Comparison of ENCODE assay signal across 39 cellular contexts in the genomic region with DNA sequence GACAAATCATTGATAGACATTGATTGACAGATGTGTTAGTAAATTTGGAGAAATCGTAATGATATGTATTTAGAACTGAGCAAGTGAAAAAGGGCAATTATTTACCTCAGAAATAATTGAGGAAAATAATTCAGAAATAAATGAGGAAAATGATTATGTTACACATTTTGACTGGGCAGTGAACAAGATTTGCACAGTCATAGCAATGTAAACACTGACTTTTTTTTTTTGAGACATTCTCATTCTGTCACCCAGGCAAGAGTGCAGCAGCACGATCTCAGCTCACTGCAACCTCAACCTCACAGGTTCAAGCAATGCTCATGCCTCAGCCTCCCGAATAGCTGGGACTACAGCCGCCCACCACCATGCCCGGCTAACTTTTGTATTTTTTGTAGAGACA.
"Had no signal": no experiment of that assay in that cellular context is flagged by ENCODE, and none has a peak within 500 bp of the region (broad histone marks: within the 10 kb centered on the region; RNA-seq: fewer than 3 reads in every experiment).

No MANE protein-coding gene starts in this region.

- H3K4me1 Mint-ChIP-seq: activated B cell treated with CpG ODN at 0.5 μM for 24 hours; activated CD4-positive, alpha-beta T cell treated with anti-CD3 and anti-CD28 coated beads, Interleukin-2, amount 10 ng/mL, durations not matched to agents 24 days and 14 days; activated naive CD4-positive, alpha-beta T cell treated with anti-CD3 and anti-CD28 coated beads, Interleukin-2, amount 10 ng/mL, durations not matched to agents 7 days and 5 days; activated naive CD4-positive, alpha-beta T cell treated with anti-CD3 and anti-CD28 coated beads, Interleukin-2, amount 50 U/mL, for 24 hours; activated naive CD8-positive, alpha-beta T cell treated with anti-CD3 and anti-CD28 coated beads, Interleukin-2, amount 10 ng/mL, durations not matched to agents 7 days and 5 days; activated naive CD8-positive, alpha-beta T cell treated with anti-CD3 and anti-CD28 coated beads, Interleukin-2, amount 50 U/mL, for 24 hours; central memory CD8-positive, alpha-beta T cell had no signal

- H3K9me3 Mint-ChIP-seq: activated B cell treated with CpG ODN at 0.5 μM for 24 hours; activated CD4-positive, alpha-beta memory T cell treated with anti-CD3 and anti-CD28 coated beads for 36 hours; activated CD4-positive, alpha-beta T cell treated with anti-CD3 and anti-CD28 coated beads, Interleukin-2, amount 10 ng/mL, durations not matched to agents 24 days and 14 days; activated CD8-positive, alpha-beta T cell treated with anti-CD3 and anti-CD28 coated beads for 36 hours; activated naive CD4-positive, alpha-beta T cell treated with anti-CD3 and anti-CD28 coated beads, Interleukin-2, amount 10 ng/mL, durations not matched to agents 7 days and 5 days; activated naive CD4-positive, alpha-beta T cell treated with anti-CD3 and anti-CD28 coated beads, Interleukin-2, amount 50 U/mL, for 24 hours; activated naive CD8-positive, alpha-beta T cell treated with anti-CD3 and anti-CD28 coated beads, Interleukin-2, amount 10 ng/mL, durations not matched to agents 7 days and 5 days; activated naive CD8-positive, alpha-beta T cell treated with anti-CD3 and anti-CD28 coated beads, Interleukin-2, amount 50 U/mL, for 24 hours; activated T-cell treated with anti-CD3 and anti-CD28 coated beads, Interleukin-2, amount 50 U/mL, for 4 hours; activated T-cell treated with anti-CD3 and anti-CD28 coated beads, Interleukin-2, amount 50 U/mL, for 72 hours; activated T-helper 1 cell treated with anti-CD3 and anti-CD28 coated beads, Interleukin-12 subunit alpha, Interleukin-12 subunit beta, Interleukin-2, Interleukin-4 antibody, amounts not matched to agents 30 ng/mL and 10 ng/mL and 1 ng/mL, durations not matched to agents 14 hours and 24 hours and 36 hours; activated T-helper 2 cell treated with anti-CD3 and anti-CD28 coated beads, Interferon-gamma antibody, Interleukin-2, Interleukin-4, amounts not matched to agents 10 μg/mL and 5 μg/mL and 100 μg/mL, durations not matched to agents 14 hours and 24 hours and 36 hours; central memory CD8-positive, alpha-beta T cell; T-helper 1 cell treated with Interleukin-12 subunit alpha and Interleukin-12 subunit beta and Interleukin-4 antibody, amounts not matched to agents 30 μg/mL and 1 μg/mL, for 36 hours; T-helper 2 cell treated with Interferon-gamma antibody and Interleukin-4, amounts not matched to agents 5 μg/mL and 100 μg/mL, for 36 hours had no signal

- H3K36me3 Mint-ChIP-seq: activated CD4-positive, alpha-beta memory T cell treated with anti-CD3 and anti-CD28 coated beads for 36 hours; activated naive CD4-positive, alpha-beta T cell treated with anti-CD3 and anti-CD28 coated beads, Interleukin-2, amount 10 ng/mL, durations not matched to agents 7 days and 5 days; activated naive CD4-positive, alpha-beta T cell treated with anti-CD3 and anti-CD28 coated beads, Interleukin-2, amount 50 U/mL, for 24 hours; activated naive CD8-positive, alpha-beta T cell; activated naive CD8-positive, alpha-beta T cell treated with anti-CD3 and anti-CD28 coated beads, Interleukin-2, amount 10 ng/mL, durations not matched to agents 7 days and 5 days; brain had no signal

- H3K27ac ChIP-seq: ascending aorta, VCaP had no signal

- H3K36me3 ChIP-seq: ascending aorta, cardiac muscle cell had no signal

- H3K4me3 ChIP-seq: ascending aorta, cardiac muscle cell had no signal

- H3K4me3 Mint-ChIP-seq: activated B cell treated with CpG ODN at 0.5 μM for 24 hours; activated CD4-positive, alpha-beta memory T cell treated with anti-CD3 and anti-CD28 coated beads for 36 hours; activated CD4-positive, alpha-beta T cell treated with anti-CD3 and anti-CD28 coated beads, Interleukin-2, amount 10 ng/mL, durations not matched to agents 24 days and 14 days; activated CD8-positive, alpha-beta T cell treated with anti-CD3 and anti-CD28 coated beads for 36 hours; activated naive CD4-positive, alpha-beta T cell treated with anti-CD3 and anti-CD28 coated beads, Interleukin-2, amount 10 ng/mL, durations not matched to agents 7 days and 5 days; activated naive CD4-positive, alpha-beta T cell treated with anti-CD3 and anti-CD28 coated beads, Interleukin-2, amount 50 U/mL, for 24 hours; activated naive CD8-positive, alpha-beta T cell; activated naive CD8-positive, alpha-beta T cell treated with anti-CD3 and anti-CD28 coated beads, Interleukin-2, amount 10 ng/mL, durations not matched to agents 7 days and 5 days; activated naive CD8-positive, alpha-beta T cell treated with anti-CD3 and anti-CD28 coated beads, Interleukin-2, amount 50 U/mL, for 24 hours; activated T-cell treated with anti-CD3 and anti-CD28 coated beads, Interleukin-2, amount 50 U/mL, for 4 hours; activated T-cell treated with anti-CD3 and anti-CD28 coated beads, Interleukin-2, amount 50 U/mL, for 72 hours; activated T-helper 1 cell treated with anti-CD3 and anti-CD28 coated beads, Interleukin-12 subunit alpha, Interleukin-12 subunit beta, Interleukin-2, Interleukin-4 antibody, amounts not matched to agents 30 ng/mL and 10 ng/mL and 1 ng/mL, durations not matched to agents 14 hours and 24 hours and 36 hours; brain; central memory CD8-positive, alpha-beta T cell; T-helper 1 cell treated with Interleukin-12 subunit alpha and Interleukin-12 subunit beta and Interleukin-4 antibody, amounts not matched to agents 30 μg/mL and 1 μg/mL, for 36 hours; T-helper 2 cell treated with Interferon-gamma antibody and Interleukin-4, amounts not matched to agents 5 μg/mL and 100 μg/mL, for 36 hours had no signal

- H3K27me3 Mint-ChIP-seq: activated CD4-positive, alpha-beta memory T cell treated with anti-CD3 and anti-CD28 coated beads for 36 hours had no signal

- FAIRE-seq: bronchial epithelial cell, TTC549 had no signal

- H3K27ac Mint-ChIP-seq: activated B cell treated with CpG ODN at 0.5 μM for 24 hours; activated CD4-positive, alpha-beta memory T cell treated with anti-CD3 and anti-CD28 coated beads for 36 hours; activated CD4-positive, alpha-beta T cell treated with anti-CD3 and anti-CD28 coated beads, Interleukin-2, amount 10 ng/mL, durations not matched to agents 24 days and 14 days; activated CD8-positive, alpha-beta T cell treated with anti-CD3 and anti-CD28 coated beads for 36 hours; activated naive CD4-positive, alpha-beta T cell treated with anti-CD3 and anti-CD28 coated beads, Interleukin-2, amount 10 ng/mL, durations not matched to agents 7 days and 5 days; activated naive CD4-positive, alpha-beta T cell treated with anti-CD3 and anti-CD28 coated beads, Interleukin-2, amount 50 U/mL, for 24 hours; activated naive CD8-positive, alpha-beta T cell; activated naive CD8-positive, alpha-beta T cell treated with anti-CD3 and anti-CD28 coated beads, Interleukin-2, amount 10 ng/mL, durations not matched to agents 7 days and 5 days; activated naive CD8-positive, alpha-beta T cell treated with anti-CD3 and anti-CD28 coated beads, Interleukin-2, amount 50 U/mL, for 24 hours; activated T-cell treated with anti-CD3 and anti-CD28 coated beads, Interleukin-2, amount 50 U/mL, for 72 hours; activated T-helper 1 cell treated with anti-CD3 and anti-CD28 coated beads, Interleukin-12 subunit alpha, Interleukin-12 subunit beta, Interleukin-2, Interleukin-4 antibody, amounts not matched to agents 30 ng/mL and 10 ng/mL and 1 ng/mL, durations not matched to agents 14 hours and 24 hours and 36 hours; activated T-helper 2 cell treated with anti-CD3 and anti-CD28 coated beads, Interferon-gamma antibody, Interleukin-2, Interleukin-4, amounts not matched to agents 10 μg/mL and 5 μg/mL and 100 μg/mL, durations not matched to agents 14 hours and 24 hours and 36 hours; T-helper 1 cell treated with Interleukin-12 subunit alpha and Interleukin-12 subunit beta and Interleukin-4 antibody, amounts not matched to agents 30 μg/mL and 1 μg/mL, for 36 hours; T-helper 2 cell treated with Interferon-gamma antibody and Interleukin-4, amounts not matched to agents 5 μg/mL and 100 μg/mL, for 36 hours had no signal

- DNase-seq: activated B cell treated with CpG ODN at 0.5 μM for 24 hours; activated CD4-positive, alpha-beta memory T cell treated with anti-CD3 and anti-CD28 coated beads for 36 hours; activated CD4-positive, alpha-beta T cell treated with anti-CD3 and anti-CD28 coated beads for 4 hours; activated CD4-positive, alpha-beta T cell treated with anti-CD3 and anti-CD28 coated beads, Interleukin-2, amount 10 ng/mL, durations not matched to agents 24 days and 14 days; activated CD4-positive, alpha-beta T cell treated with anti-CD3 and anti-CD28 coated beads, Interleukin-2, amount 50 U/mL, for 1 hour; activated CD4-positive, alpha-beta T cell treated with anti-CD3 and anti-CD28 coated beads, Interleukin-2, amount 50 U/mL, for 4 hours; activated CD4-positive, CD25-positive, alpha-beta regulatory T cell treated with anti-CD3 and anti-CD28 coated beads, Interleukin-2, amount 50 U/mL, for 72 hours; activated CD8-positive, alpha-beta memory T cell treated with anti-CD3 and anti-CD28 coated beads, Interleukin-2, amount 50 U/mL, for 4 hours; activated CD8-positive, alpha-beta T cell treated with anti-CD3 and anti-CD28 coated beads for 36 hours; activated effector memory CD4-positive, alpha-beta T cell treated with Interleukin-2 at 50 U/mL for 16 hours; activated gamma-delta T cell; activated naive CD4-positive, alpha-beta T cell treated with anti-CD3 and anti-CD28 coated beads, Interleukin-2, amount 10 ng/mL, durations not matched to agents 7 days and 5 days; activated naive CD4-positive, alpha-beta T cell treated with Interleukin-2 at 50 U/mL for 16 hours; activated naive CD8-positive, alpha-beta T cell treated with anti-CD3 and anti-CD28 coated beads, Interleukin-2, amount 10 ng/mL, durations not matched to agents 7 days and 5 days; activated naive CD8-positive, alpha-beta T cell treated with anti-CD3 and anti-CD28 coated beads, Interleukin-2, amount 50 U/mL, for 24 hours; activated T-cell treated with anti-CD3 and anti-CD28 coated beads for 4 hours; activated T-cell treated with anti-CD3 and anti-CD28 coated beads, Interleukin-2, amount 50 U/mL, for 1 hour; activated T-cell treated with anti-CD3 and anti-CD28 coated beads, Interleukin-2, amount 50 U/mL, for 4 hours; activated T-cell treated with anti-CD3 and anti-CD28 coated beads, Interleukin-2, amount 50 U/mL, for 72 hours; amygdala; anterior cingulate cortex; caudate nucleus; cerebellar nuclear complex; T-helper 1 cell; T-helper 2 cell; T-helper 9 cell had no signal

- ATAC-seq: activated CD8-positive, alpha-beta T cell treated with anti-CD3 and anti-CD28 coated beads for 36 hours; activated naive CD8-positive, alpha-beta T cell treated with anti-CD3 and anti-CD28 coated beads, Interleukin-2, amount 50 U/mL, for 24 hours; activated T-cell treated with anti-CD3 and anti-CD28 coated beads, Interleukin-2, amount 50 U/mL, for 4 hours; activated T-cell treated with anti-CD3 and anti-CD28 coated beads, Interleukin-2, amount 50 U/mL, for 72 hours had no signal

- H3K27me3 ChIP-seq: ascending aorta, cardiac muscle cell had no signal

- H3K9me3 ChIP-seq: ascending aorta had no signal
